Comparison of ENCODE assay signal across 15 cellular contexts in genomic region chr7:26191233-26191973, GRCh38. TPM values are rescaled to one million over a fixed set of nuclear protein-coding genes. Genes with fewer than 3 reads are reported as not detected.
A peak's percentile ranks its signal among the peaks of the same experiment; 100 is the strongest.
DNase-seq lines count a peak whose midpoint lies in the region; ATAC-seq, FAIRE-seq and TF ChIP-seq lines count a peak whose summit lies in the region.
"Had no signal": no experiment of that assay in that cellular context is flagged by ENCODE, and none has a peak within 500 bp of the region (broad histone marks: within the 10 kb centered on the region; RNA-seq: fewer than 3 reads in every experiment).

No MANE protein-coding gene starts in this region.

- H4K5ac ChIP-seq in H1 (ENCODE audit: insufficient read length, low read depth, low read length) = no peak overlapping the region

- H3K23me2 ChIP-seq in H1 (ENCODE audit: low read depth, low read length) = no peaks in the 10 kb centered on the region

- no peak for FAIRE-seq in HepG2 (lab: Jason Lieb, UNC)
- no peak for FAIRE-seq in H1 (lab: Jason Lieb, UNC)

- H2AFZ ChIP-seq in HepG2 (ENCODE audit: low read length) (no peak overlapping the region), H1 (ENCODE audit: low read length) (no peak overlapping the region)
- H2AFZ ChIP-seq: parathyroid adenoma had no signal

- no peak overlapping the region for H3K14ac ChIP-seq in H1 (ENCODE audit: insufficient read length)

- no peaks in the 10 kb centered on the region for H3K9me3 ChIP-seq in HepG2 (ENCODE audit: low read length)
- H3K9me3 ChIP-seq in right lobe of liver = no peaks in the 10 kb centered on the region
- no peaks in the 10 kb centered on the region for H3K9me3 ChIP-seq in T-helper 17 cell (ENCODE audit: control insufficient read depth, low read length, poor library complexity, severe bottlenecking)
- no peaks in the 10 kb centered on the region for H3K9me3 ChIP-seq in H1 (ENCODE audit: insufficient read depth in 2 of 2, low read depth in 1 of 2, low read length in 1 of 2)

- H3K4me1 ChIP-seq in HepG2 (ENCODE audit: insufficient read depth, low read length) = peaks cover 40% of the 10 kb centered on the region
- peaks cover 0 to 57% (median 18%) of the 10 kb centered on the region in 4 donors for H3K4me1 ChIP-seq in right lobe of liver
- peaks cover 0 to 2% (median 0%) of the 10 kb centered on the region in 4 experiments; a peak in 1 of 7 replicates for H3K4me1 ChIP-seq in H1 (replicated peaks in 1 of 4; ENCODE audit: control insufficient read depth in 3 of 4, insufficient read depth in 4 of 4, low read length in 3 of 4)

- no peak overlapping the region for H2BK15ac ChIP-seq in H1 (ENCODE audit: low read length)

- ATAC-seq in HepG2 = no peak
- ATAC-seq in right lobe of liver = no peak
- ATAC-seq in T-helper 17 cell = no peak
- ATAC-seq: activated CD4-positive, CD25-positive, alpha-beta regulatory T cell treated with anti-CD3 and anti-CD28 coated beads, Interleukin-2, amount 50 U/mL, for 24 hours had no signal

- no peak overlapping the region for H2BK20ac ChIP-seq in H1 (ENCODE audit: low read length)

- no peak overlapping the region for H2BK12ac ChIP-seq in H1 (ENCODE audit: low read depth, low read length)

- no peak overlapping the region for H3K56ac ChIP-seq in H1 (replicated peaks; ENCODE audit: insufficient read length, low read depth, low read length)

- no peak overlapping the region for H4K91ac ChIP-seq in H1 (replicated peaks; ENCODE audit: insufficient read length, low read length)

- H3K27me3 ChIP-seq in HepG2 (ENCODE audit: control insufficient read depth in 1 of 2, insufficient read depth in 2 of 2, low read length in 2 of 2) (no peaks in the 10 kb centered on the region), right lobe of liver (no peaks in the 10 kb centered on the region), H1 (replicated peaks in 1 of 4; ENCODE audit: control insufficient read depth in 3 of 4, extremely low read depth in 1 of 4, insufficient read depth in 3 of 4, low read length in 3 of 4) (no peaks in the 10 kb centered on the region)

- no peaks in the 10 kb centered on the region for H3K9me3 Mint-ChIP-seq in type B pancreatic cell

- H3K4me3 Mint-ChIP-seq in T-helper 17 cell (peak overlapping the region; percentile 89), type B pancreatic cell (peak overlapping the region; percentile 13)

- H3K27me3 Mint-ChIP-seq in T-helper 17 cell (no peaks in the 10 kb centered on the region), type B pancreatic cell (no peaks in the 10 kb centered on the region)

- no peak overlapping the region for H3K23ac ChIP-seq in H1 (ENCODE audit: insufficient read length)

- intact Hi-C loops in HepG2 (cut with micrococcal nuclease; ENCODE audit: unreplicated experiment) = no loop called here
- intact Hi-C loops in right lobe of liver (cut with DNase I) = no loop called here

- CTCF ChIA-PET in HepG2 (lab: Yijun Ruan, JAX; ENCODE audit: low intra/inter-chr PET ratio, low total read pairs) = no interaction called here
- CTCF ChIA-PET in H1 (lab: Charles Lee; ENCODE audit: partially characterized antibody) = interaction anchor here (0.7 to 4.7 kb wide), 8 partner anchors 10 to 298 kb away, joined by 3 to 21 read pairs (median 4); partner anchors contain the start of gene CBX3

- H3K4me2 ChIP-seq in HepG2 (ENCODE audit: low read depth, low read length) (no peak overlapping the region), H1 (ENCODE audit: insufficient read depth in 1 of 2, low read depth in 2 of 2, low read length in 2 of 2) (no peak overlapping the region)

- H3K79me2 ChIP-seq in HepG2 (ENCODE audit: insufficient read depth, low read length) (peaks cover 35% of the 10 kb centered on the region), H1 (ENCODE audit: control insufficient read depth in 1 of 2, insufficient read depth in 2 of 2, low read length in 2 of 2) (peaks cover 2 to 48% of the 10 kb centered on the region in 2 experiments; a peak in 3 of 4 replicates)

- TF ChIP-seq POLR2A in HepG2 (IDR thresholded peaks at IDR 0.05; ENCODE audit: insufficient read depth in 1 of 2, low read depth in 2 of 2, low read length in 2 of 2) (0 out of 4 replicates have a peak, but pooled peaks of 1 of the 2 experiments have one; percentile 12), right lobe of liver (IDR thresholded peaks at IDR 0.05) (no peak), H1 (IDR thresholded peaks at IDR 0.05; ENCODE audit: control extremely low read depth in 1 of 2, low read depth in 2 of 2, low read length in 2 of 2) (peak in 1 of 2 experiments; percentile 37)

- H2BK5ac ChIP-seq in H1 (ENCODE audit: low read depth, low read length) = no peak overlapping the region

- H3K36me3 ChIP-seq in HepG2 (replicated peaks in 1 of 2; ENCODE audit: control insufficient read depth in 1 of 2, insufficient read depth in 2 of 2, low read length in 2 of 2) (peaks cover 20 to 65% of the 10 kb centered on the region in 2 experiments), right lobe of liver (peaks cover 30 to 87% (median 53%) of the 10 kb centered on the region in 4 donors), H1 (ENCODE audit: control insufficient read depth in 2 of 4, insufficient read depth in 4 of 4, low read length in 3 of 4) (peaks cover 55 to 86% (median 76%) of the 10 kb centered on the region in 4 experiments)

- DNase-seq in HepG2 (ENCODE audit: low spot score) = no peak
- no peak for DNase-seq in right lobe of liver
- DNase-seq in T-helper 17 cell = no peak
- DNase-seq in H1 (ENCODE audit: low read depth in 1 of 2, low spot score in 2 of 2) = no peak
- no peak for DNase-seq in type B pancreatic cell (ENCODE audit: extremely low spot score, unreplicated experiment)
- DNase-seq in stimulated activated CD4-positive, alpha-beta T cell treated with anti-CD3 and anti-CD28 coated beads, Interleukin-4, amount 100 ng/mL, for 1 hour = no peak
- no peak for DNase-seq in SKM-1 (lab: John Stamatoyannopoulos, UW; ENCODE audit: unreplicated experiment)
- no peak for DNase-seq in NCI-H2171 (lab: John Stamatoyannopoulos, UW)
- DNase-seq: activated T-cell treated with anti-CD3 and anti-CD28 coated beads, Interleukin-2, amount 50 U/mL, for 1 hour; kidney glomerular epithelial cell; NCI-H1105; NCI-H748 treated with DMSO at 0.1 percent for 48 hours; T-helper 1 cell had no signal

- H4K8ac ChIP-seq in H1 (ENCODE audit: extremely low read depth, insufficient read depth, low read length) = no peak overlapping the region

- H3K4me1 Mint-ChIP-seq in T-helper 17 cell (peaks cover 74% of the 10 kb centered on the region), type B pancreatic cell (ENCODE audit: unreplicated experiment) (peaks cover 33% of the 10 kb centered on the region)

- H3K36me3 Mint-ChIP-seq in T-helper 17 cell (ENCODE audit: low read depth) = peaks cover 16% of the 10 kb centered on the region
- H3K36me3 Mint-ChIP-seq in type B pancreatic cell = peaks cover 68% of the 10 kb centered on the region

- TF ChIP-seq EP300 in HepG2 (IDR thresholded peaks at IDR 0.05; ENCODE audit: low read depth in 2 of 2, low read length in 2 of 2) = no peak
- TF ChIP-seq EP300 in HepG2 (CRISPR knock-in tag; IDR thresholded peaks at IDR 0.05; ENCODE audit: borderline replicate concordance) = no peak
- TF ChIP-seq EP300 in H1 (IDR thresholded peaks at IDR 0.05; ENCODE audit: borderline replicate concordance in 1 of 2, low read depth in 2 of 2, low read length in 2 of 2) = no peak

- H2BK120ac ChIP-seq in H1 (replicated peaks; ENCODE audit: low read depth, low read length) = no peak overlapping the region

- no peak overlapping the region for H3K18ac ChIP-seq in H1 (ENCODE audit: extremely low read depth, low read length)

- H4K20me1 ChIP-seq in HepG2 (ENCODE audit: insufficient read depth, low read length) = peaks cover 87% of the 10 kb centered on the region
- H4K20me1 ChIP-seq in H1 (replicated peaks in 1 of 2; ENCODE audit: control insufficient read depth in 1 of 2, insufficient read depth in 2 of 2, low read length in 2 of 2) = peaks cover 27% of the 10 kb centered on the region in 2 experiments

- no peaks in the 10 kb centered on the region for H3K79me1 ChIP-seq in H1 (ENCODE audit: low read depth, low read length)

- POLR2A ChIA-PET in HepG2 (lab: Yijun Ruan, JAX) = interaction anchor here (1.5 to 2.3 kb wide), 2 partner anchors 9 to 10 kb away, joined by 7 to 13 read pairs; partner anchors contain the start of genes CBX3 and HNRNPA2B1
- POLR2A ChIA-PET in H1 (lab: Charles Lee; ENCODE audit: partially characterized antibody) = interaction anchor here (0.6 to 17.3 kb wide), 24 partner anchors 5 to 478 kb away, joined by 3 to 578 read pairs (median 4); partner anchors contain the start of genes CBX3, HNRNPA2B1 and NFE2L3

- no peak overlapping the region for H3K4me3 ChIP-seq in HepG2 (replicated peaks in 1 of 3; ENCODE audit: insufficient read depth in 1 of 3, low read depth in 2 of 3, low read length in 3 of 3)
- H3K4me3 ChIP-seq in right lobe of liver = no peak overlapping the region
- H3K4me3 ChIP-seq in H1 (ENCODE audit: extremely low read depth in 1 of 4, insufficient read depth in 2 of 4, low read depth in 3 of 4, low read length in 4 of 4) = no peak overlapping the region

- TF ChIP-seq CTCF in HepG2 (CRISPR knock-in tag; IDR thresholded peaks at IDR 0.05) = no peak
- no peak for TF ChIP-seq CTCF in right lobe of liver (IDR thresholded peaks at IDR 0.05)
- TF ChIP-seq CTCF in H1 (IDR thresholded peaks at IDR 0.05; ENCODE audit: control extremely low read depth in 1 of 3, insufficient read depth in 1 of 3, low read depth in 1 of 3, low read length in 3 of 3) = no peak
- no peak for TF ChIP-seq CTCF in type B pancreatic cell (conservative IDR thresholded peaks at IDR 0.05)

- H2AK5ac ChIP-seq in H1 (ENCODE audit: low read depth, low read length) = no peak overlapping the region

- H3K27ac ChIP-seq in HepG2 (ENCODE audit: extremely low read length, insufficient read depth, low read length) (no peak overlapping the region), right lobe of liver (no peak overlapping the region), H1 (ENCODE audit: low read depth, low read length) (no peak overlapping the region)
- H3K27ac ChIP-seq: parathyroid adenoma had no signal

- TF ChIP-seq RAD21 in HepG2 (CRISPR knock-in tag; IDR thresholded peaks at IDR 0.05) (no peak), H1 (IDR thresholded peaks at IDR 0.05 in 1 of 2, conservative IDR thresholded peaks at IDR 0.05 in 1 of 2; ENCODE audit: low read depth in 2 of 2, low read length in 2 of 2) (no peak)

- WGBS in HepG2 (ENCODE audit: low lambda C conversion rate) = 97% methylated on average over 7 of the region's 7 CpGs
- 73% methylated on average over 7 of the region's 7 CpGs for whole genome bisulfite sequencing in right lobe of liver (ENCODE audit: insufficient coverage, low coverage, low lambda C conversion rate, missing lambda C conversion rate)
- 88% methylated on average over 7 of the region's 7 CpGs; no CpG with 5 or more reads in 1 of the 2 experiments for WGBS in H1 (ENCODE audit: extremely low coverage in 1 of 2, insufficient coverage in 1 of 2, insufficient read length in 1 of 2, insufficient replicate concordance in 2 of 2, low coverage in 1 of 2, low lambda C conversion rate in 2 of 2, missing lambda C conversion rate in 1 of 2), 2 experiments

- no peak overlapping the region for H3K4ac ChIP-seq in H1 (replicated peaks; ENCODE audit: insufficient read length, low read depth, low read length)

- H3K9ac ChIP-seq in HepG2 (ENCODE audit: insufficient read depth, low read depth, low read length) (no peak overlapping the region), H1 (replicated peaks in 1 of 4; ENCODE audit: extremely low read depth in 1 of 4, low read depth in 3 of 4, low read length in 3 of 4) (no peak overlapping the region)
- H3K9ac ChIP-seq: parathyroid adenoma had no signal

- no TSS peak for BruUV-seq in HepG2 (replicated peaks; lab: Mats Ljungman, UMichigan)

- in situ Hi-C loops in HepG2 (cut with HindIII; ENCODE audit: extremely low pct_ligation_motif_present, low pct_unique_long_range_greater_than_20kb) = no loop called here

- H3K27ac Mint-ChIP-seq in T-helper 17 cell (peak overlapping the region; percentile 99), type B pancreatic cell (peak overlapping the region; percentile 80)

RNA-seq across cellular contexts. Expression of gene HNRNPA2B1, which starts 9.1 kb away (rescaled TPM):
- total RNA-seq in HepG2 (2016; rRNA removed; fragmentation: Illumina TruSeq; extraction: Trizol) = 412 and 636 TPM in 2 replicates
- total RNA-seq in HepG2 (2016; cell fraction: cytosol; rRNA removed; fragmentation: Illumina TruSeq; extraction: Trizol; ENCODE audit: low read depth) = 31.5 and 36.0 TPM in 2 replicates
- total RNA-seq in HepG2 (2016; cell fraction: insoluble cytoplasmic fraction; rRNA removed; fragmentation: Illumina TruSeq; extraction: Trizol) = 434 and 632 TPM in 2 replicates
- total RNA-seq in HepG2 (2016; cell fraction: membrane; rRNA removed; fragmentation: Illumina TruSeq; extraction: Trizol) = 69.3 and 71.5 TPM in 2 replicates
- 305 and 307 TPM in 2 replicates for total RNA-seq in HepG2 (2016; cell fraction: nucleus; rRNA removed; fragmentation: Illumina TruSeq; extraction: Trizol)
- 144 and 193 TPM in 2 replicates for polyA plus RNA-seq in HepG2 (2011; rRNA removed)
- polyA plus RNA-seq in HepG2 (2011; cell fraction: cytosol; rRNA removed) = 105 and 119 TPM in 2 replicates
- 173 and 254 TPM in 2 replicates for polyA plus RNA-seq in HepG2 (2011; cell fraction: nucleus; rRNA removed)
- polyA plus RNA-seq in HepG2 (2012) = 348 and 727 TPM in 2 replicates
- 50.3 and 54.5 TPM in 2 replicates for polyA plus RNA-seq in HepG2 (2016; cell fraction: cytosol; fragmentation: Illumina TruSeq; extraction: Trizol; ENCODE audit: low read depth)
- polyA plus RNA-seq in HepG2 (2016; cell fraction: insoluble cytoplasmic fraction; fragmentation: Illumina TruSeq; extraction: Trizol; ENCODE audit: low read depth) = 1,958 and 2,163 TPM in 2 replicates
- 95.2 and 104 TPM in 2 replicates for polyA plus RNA-seq in HepG2 (2016; cell fraction: membrane; fragmentation: Illumina TruSeq; extraction: Trizol; ENCODE audit: low read depth)
- 1,155 and 1,186 TPM in 2 replicates for polyA plus RNA-seq in HepG2 (2016; cell fraction: nucleus; fragmentation: Illumina TruSeq; extraction: Trizol; ENCODE audit: insufficient read depth, low read depth)
- polyA minus RNA-seq in HepG2 (2011; rRNA and poly(A)+ RNA removed; ENCODE audit: low replicate concordance) = 47.8 and 128 TPM in 2 replicates
- polyA minus RNA-seq in HepG2 (2011; cell fraction: cytosol; rRNA and poly(A)+ RNA removed) = 103 and 153 TPM in 2 replicates
- 372 and 389 TPM in 2 replicates for polyA minus RNA-seq in HepG2 (2011; cell fraction: nucleus; rRNA and poly(A)+ RNA removed)
- total RNA-seq in right lobe of liver = 100 to 1,000 TPM in 4 of 6 experiments, 10 to 100 TPM in 2; 93.5 to 252 (median 165) TPM
- 100 to 1,000 TPM; 392 to 399 TPM for total RNA-seq in T-helper 17 cell
- 1,232 and 1,255 TPM in 2 replicates for total RNA-seq in H1 (2021; fragmentation: NEBNext Ultra II Directional; extraction: Animal tissue kit (Norgen Biotek cat#: 25700))
- polyA plus RNA-seq in H1 (2011; rRNA removed) = 194 and 276 TPM in 2 replicates
- 827 TPM for polyA plus RNA-seq in H1 (2011; cell fraction: cytosol; rRNA removed)
- 197 TPM for polyA plus RNA-seq in H1 (2011; cell fraction: nucleus; rRNA removed)
- 1,566 to 1,828 TPM (median 1,703 TPM) in 4 replicates for polyA plus RNA-seq in H1 (2012, experiment 1 of 2)
- polyA plus RNA-seq in H1 (2012, experiment 2 of 2) = 307 TPM
- polyA plus RNA-seq in H1 (2013, experiment 1 of 2) = 749 TPM
- polyA plus RNA-seq in H1 (2013, experiment 2 of 2) = 693 TPM
- polyA minus RNA-seq in H1 (2011; rRNA and poly(A)+ RNA removed) = 157 and 166 TPM in 2 replicates
- 245 TPM for polyA minus RNA-seq in H1 (2011; cell fraction: cytosol; rRNA and poly(A)+ RNA removed)
- 224 TPM for polyA minus RNA-seq in H1 (2011; cell fraction: nucleus; rRNA and poly(A)+ RNA removed)
- 441 and 733 TPM in 2 replicates for total RNA-seq in type B pancreatic cell (ENCODE audit: low replicate concordance)

RNA-seq across cellular contexts. Expression of gene CBX3, which starts 10.1 kb away (rescaled TPM):
- 249 and 355 TPM in 2 replicates for total RNA-seq in HepG2 (2016; rRNA removed; fragmentation: Illumina TruSeq; extraction: Trizol)
- 79.1 and 86.5 TPM in 2 replicates for total RNA-seq in HepG2 (2016; cell fraction: cytosol; rRNA removed; fragmentation: Illumina TruSeq; extraction: Trizol; ENCODE audit: low read depth)
- 257 and 354 TPM in 2 replicates for total RNA-seq in HepG2 (2016; cell fraction: insoluble cytoplasmic fraction; rRNA removed; fragmentation: Illumina TruSeq; extraction: Trizol)
- total RNA-seq in HepG2 (2016; cell fraction: membrane; rRNA removed; fragmentation: Illumina TruSeq; extraction: Trizol) = 129 and 141 TPM in 2 replicates
- total RNA-seq in HepG2 (2016; cell fraction: nucleus; rRNA removed; fragmentation: Illumina TruSeq; extraction: Trizol) = 151 and 169 TPM in 2 replicates
- 36.3 and 53.9 TPM in 2 replicates for polyA plus RNA-seq in HepG2 (2011; rRNA removed)
- 17.4 and 18.2 TPM in 2 replicates for polyA plus RNA-seq in HepG2 (2011; cell fraction: cytosol; rRNA removed)
- polyA plus RNA-seq in HepG2 (2011; cell fraction: nucleus; rRNA removed) = 60.4 and 70.5 TPM in 2 replicates
- polyA plus RNA-seq in HepG2 (2012) = 123 and 165 TPM in 2 replicates
- polyA plus RNA-seq in HepG2 (2016; cell fraction: cytosol; fragmentation: Illumina TruSeq; extraction: Trizol; ENCODE audit: low read depth) = 76.0 and 83.8 TPM in 2 replicates
- 424 and 453 TPM in 2 replicates for polyA plus RNA-seq in HepG2 (2016; cell fraction: insoluble cytoplasmic fraction; fragmentation: Illumina TruSeq; extraction: Trizol; ENCODE audit: low read depth)
- polyA plus RNA-seq in HepG2 (2016; cell fraction: membrane; fragmentation: Illumina TruSeq; extraction: Trizol; ENCODE audit: low read depth) = 117 TPM in 2 replicates
- 228 and 229 TPM in 2 replicates for polyA plus RNA-seq in HepG2 (2016; cell fraction: nucleus; fragmentation: Illumina TruSeq; extraction: Trizol; ENCODE audit: insufficient read depth, low read depth)
- polyA minus RNA-seq in HepG2 (2011; rRNA and poly(A)+ RNA removed; ENCODE audit: low replicate concordance) = 10.5 and 24.1 TPM in 2 replicates
- polyA minus RNA-seq in HepG2 (2011; cell fraction: cytosol; rRNA and poly(A)+ RNA removed) = 15.5 and 20.0 TPM in 2 replicates
- polyA minus RNA-seq in HepG2 (2011; cell fraction: nucleus; rRNA and poly(A)+ RNA removed) = 110 and 122 TPM in 2 replicates
- total RNA-seq in right lobe of liver = 10 to 100 TPM; 26.4 to 42.1 (median 40.5) TPM
- 100 to 1,000 TPM in 1 of 2 donors, 10 to 100 TPM in 1; 98.3 to 102 TPM for total RNA-seq in T-helper 17 cell
- 252 and 258 TPM in 2 replicates for total RNA-seq in H1 (2021; fragmentation: NEBNext Ultra II Directional; extraction: Animal tissue kit (Norgen Biotek cat#: 25700))
- 48.7 and 71.3 TPM in 2 replicates for polyA plus RNA-seq in H1 (2011; rRNA removed)
- polyA plus RNA-seq in H1 (2011; cell fraction: cytosol; rRNA removed) = 108 TPM
- 30.8 TPM for polyA plus RNA-seq in H1 (2011; cell fraction: nucleus; rRNA removed)
- polyA plus RNA-seq in H1 (2012, experiment 1 of 2) = 126 to 242 TPM (median 134 TPM) in 4 replicates
- polyA plus RNA-seq in H1 (2012, experiment 2 of 2) = 21.1 TPM
- 208 TPM for polyA plus RNA-seq in H1 (2013, experiment 1 of 2)
- polyA plus RNA-seq in H1 (2013, experiment 2 of 2) = 214 TPM
- 30.5 and 38.3 TPM in 2 replicates for polyA minus RNA-seq in H1 (2011; rRNA and poly(A)+ RNA removed)
- 47.8 TPM for polyA minus RNA-seq in H1 (2011; cell fraction: cytosol; rRNA and poly(A)+ RNA removed)
- polyA minus RNA-seq in H1 (2011; cell fraction: nucleus; rRNA and poly(A)+ RNA removed) = 130 TPM
- total RNA-seq in type B pancreatic cell (ENCODE audit: low replicate concordance) = 108 and 188 TPM in 2 replicates

RNA-seq across cellular contexts. Expression of gene NFE2L3, which starts 39.4 kb away (rescaled TPM):
- 8.8 and 19.4 TPM in 2 replicates for total RNA-seq in HepG2 (2016; rRNA removed; fragmentation: Illumina TruSeq; extraction: Trizol)
- total RNA-seq in HepG2 (2016; cell fraction: cytosol; rRNA removed; fragmentation: Illumina TruSeq; extraction: Trizol; ENCODE audit: low read depth) = 0.53 and 1.2 TPM in 2 replicates
- total RNA-seq in HepG2 (2016; cell fraction: insoluble cytoplasmic fraction; rRNA removed; fragmentation: Illumina TruSeq; extraction: Trizol) = 9.2 and 13.8 TPM in 2 replicates
- 2.0 and 3.5 TPM in 2 replicates for total RNA-seq in HepG2 (2016; cell fraction: membrane; rRNA removed; fragmentation: Illumina TruSeq; extraction: Trizol)
- 13.7 and 26.6 TPM in 2 replicates for total RNA-seq in HepG2 (2016; cell fraction: nucleus; rRNA removed; fragmentation: Illumina TruSeq; extraction: Trizol)
- polyA plus RNA-seq in HepG2 (2011; rRNA removed) = 8.9 and 11.4 TPM in 2 replicates
- 4.1 and 7.8 TPM in 2 replicates for polyA plus RNA-seq in HepG2 (2011; cell fraction: cytosol; rRNA removed)
- polyA plus RNA-seq in HepG2 (2011; cell fraction: nucleus; rRNA removed) = 1.6 and 2.1 TPM in 2 replicates
- 10.7 and 12.2 TPM in 2 replicates for polyA plus RNA-seq in HepG2 (2012)
- polyA plus RNA-seq in HepG2 (2016; cell fraction: cytosol; fragmentation: Illumina TruSeq; extraction: Trizol; ENCODE audit: low read depth) = 0.64 and 0.67 TPM in 2 replicates
- 8.0 and 8.2 TPM in 2 replicates for polyA plus RNA-seq in HepG2 (2016; cell fraction: insoluble cytoplasmic fraction; fragmentation: Illumina TruSeq; extraction: Trizol; ENCODE audit: low read depth)
- 1.1 and 1.3 TPM in 2 replicates for polyA plus RNA-seq in HepG2 (2016; cell fraction: membrane; fragmentation: Illumina TruSeq; extraction: Trizol; ENCODE audit: low read depth)
- polyA plus RNA-seq in HepG2 (2016; cell fraction: nucleus; fragmentation: Illumina TruSeq; extraction: Trizol; ENCODE audit: insufficient read depth, low read depth) = 19.6 and 24.6 TPM in 2 replicates
- 0.07 and 5.9 TPM in 2 replicates for polyA minus RNA-seq in HepG2 (2011; rRNA and poly(A)+ RNA removed; ENCODE audit: low replicate concordance)
- polyA minus RNA-seq in HepG2 (2011; cell fraction: cytosol; rRNA and poly(A)+ RNA removed) = 7.8 and 8.8 TPM in 2 replicates
- 3.7 and 7.1 TPM in 2 replicates for polyA minus RNA-seq in HepG2 (2011; cell fraction: nucleus; rRNA and poly(A)+ RNA removed)
- 1 to 10 TPM in 2 of 6 experiments, under 1 TPM in 4; 0.13 to 2.0 (median 0.54) TPM for total RNA-seq in right lobe of liver
- 1 to 10 TPM; 3.9 to 4.3 TPM for total RNA-seq in T-helper 17 cell
- total RNA-seq in H1 (2021; fragmentation: NEBNext Ultra II Directional; extraction: Animal tissue kit (Norgen Biotek cat#: 25700)) = 62.6 and 64.9 TPM in 2 replicates
- polyA plus RNA-seq in H1 (2011; rRNA removed) = 27.6 and 76.5 TPM in 2 replicates
- 39.6 TPM for polyA plus RNA-seq in H1 (2011; cell fraction: cytosol; rRNA removed)
- 19.2 TPM for polyA plus RNA-seq in H1 (2011; cell fraction: nucleus; rRNA removed)
- polyA plus RNA-seq in H1 (2012, experiment 1 of 2) = 35.5 to 56.0 TPM (median 45.7 TPM) in 4 replicates
- 14.2 TPM for polyA plus RNA-seq in H1 (2012, experiment 2 of 2)
- polyA plus RNA-seq in H1 (2013, experiment 1 of 2) = 169 TPM
- 181 TPM for polyA plus RNA-seq in H1 (2013, experiment 2 of 2)
- 35.9 and 101 TPM in 2 replicates for polyA minus RNA-seq in H1 (2011; rRNA and poly(A)+ RNA removed)
- 22.8 TPM for polyA minus RNA-seq in H1 (2011; cell fraction: cytosol; rRNA and poly(A)+ RNA removed)
- polyA minus RNA-seq in H1 (2011; cell fraction: nucleus; rRNA and poly(A)+ RNA removed) = 35.1 TPM
- 6.5 and 10.5 TPM in 2 replicates for total RNA-seq in type B pancreatic cell (ENCODE audit: low replicate concordance)

Comparison
In these comparisons a context has a peak if more than half of its experiments do, and no peak if none do; other contexts are left out.
1. Of the 41 proteins assayed by ChIP-seq in both HepG2 and H1: peak only in HepG2: none; only in H1: ATF2 and POLR2AphosphoS5; in both: none; in neither: 38; mixed calls (peak in some experiments, not most) for 1.